1 cellular context compared by ENCODE assay signal in genomic region chr9:136400038-136400834, GRCh38.
A peak's percentile ranks its signal among the peaks of the same experiment; 100 is the strongest.
TF ChIP-seq lines count a peak whose summit lies in the region.

Gene SNAPC4, minus strand, starts transcription at chr9:136400170. Its CDS starts 1,742 bp downstream, at chr9:136398428.

TF ChIP-seq in HepG2, 621 proteins besides CTCF, POLR2A, EP300 and RAD21 (continued from another document and continues in another):
- TF ChIP-seq SAFB2 (CRISPR knock-in tag; IDR thresholded peaks at IDR 0.05; ENCODE audit: borderline replicate concordance, low read depth) (peak; percentile 45; the same call in 1 of the 2 replicates), PBX2 (CRISPR knock-in tag; IDR thresholded peaks at IDR 0.05) (no peak), ZNF674 (CRISPR knock-in tag; IDR thresholded peaks at IDR 0.05; ENCODE audit: low read depth) (no peak), NFAT5 (CRISPR knock-in tag; IDR thresholded peaks at IDR 0.05) (no peak), ZNF282 (IDR thresholded peaks at IDR 0.05; ENCODE audit: partially characterized antibody) (no peak), PRDM15 (CRISPR knock-in tag; IDR thresholded peaks at IDR 0.05) (no peak), SPEN (CRISPR knock-in tag; IDR thresholded peaks at IDR 0.05; ENCODE audit: low read depth) (peak; percentile 94; the same call in 1 of the 2 replicates), MXD3 (CRISPR knock-in tag; IDR thresholded peaks at IDR 0.05) (peak; percentile 35; the same call in 1 of the 2 replicates), ZNF207 (IDR thresholded peaks at IDR 0.05; ENCODE audit: borderline replicate concordance) (no peak), TRIM24 (CRISPR knock-in tag; IDR thresholded peaks at IDR 0.05) (no peak), PRMT3 (CRISPR knock-in tag; IDR thresholded peaks at IDR 0.05; ENCODE audit: borderline replicate concordance, low read depth) (no peak), ETV5 (CRISPR knock-in tag; IDR thresholded peaks at IDR 0.05; ENCODE audit: borderline replicate concordance) (peak; percentile 44; the same call in 1 of the 2 replicates), SNAPC4 (CRISPR knock-in tag; IDR thresholded peaks at IDR 0.05) (no peak), KIAA2018 (CRISPR knock-in tag; IDR thresholded peaks at IDR 0.05; ENCODE audit: borderline replicate concordance) (no peak), TAF15 (IDR thresholded peaks at IDR 0.05; ENCODE audit: low read depth, low read length, poor library complexity, severe bottlenecking) (peak; percentile 77), ZNF615 (CRISPR knock-in tag; IDR thresholded peaks at IDR 0.05; ENCODE audit: borderline replicate concordance) (no peak), ZNF768 (CRISPR knock-in tag; IDR thresholded peaks at IDR 0.05) (peak; percentile 78), RCOR2 (CRISPR knock-in tag; IDR thresholded peaks at IDR 0.05) (no peak), NCOR1 (IDR thresholded peaks at IDR 0.05; ENCODE audit: borderline replicate concordance, low read length) (no peak)
